In genomic region chr11:92915551-92915950, GRCh38 we compare ENCODE assay signal across 4 cellular contexts. TPM values are rescaled to one million over a fixed set of nuclear protein-coding genes. Genes with fewer than 3 reads are reported as not detected.
"Had no signal": no experiment of that assay in that cellular context is flagged by ENCODE, and none has a peak within 500 bp of the region (broad histone marks: within the 10 kb centered on the region; RNA-seq: fewer than 3 reads in every experiment).

No MANE protein-coding gene starts in this region.

- ATAC-seq: GM12878 had no signal

- DNase-seq: GDM1, GF-D8 had no signal

- H3K4me3 ChIP-seq: GM12878 had no signal

RNA-seq across cellular contexts. Expression of gene MTNR1B, which starts 53.9 kb away (rescaled TPM):
- total RNA-seq: G401, GM12878 had no signal
- polyA plus RNA-seq: GM12878 had no signal
